In the genomic region with DNA sequence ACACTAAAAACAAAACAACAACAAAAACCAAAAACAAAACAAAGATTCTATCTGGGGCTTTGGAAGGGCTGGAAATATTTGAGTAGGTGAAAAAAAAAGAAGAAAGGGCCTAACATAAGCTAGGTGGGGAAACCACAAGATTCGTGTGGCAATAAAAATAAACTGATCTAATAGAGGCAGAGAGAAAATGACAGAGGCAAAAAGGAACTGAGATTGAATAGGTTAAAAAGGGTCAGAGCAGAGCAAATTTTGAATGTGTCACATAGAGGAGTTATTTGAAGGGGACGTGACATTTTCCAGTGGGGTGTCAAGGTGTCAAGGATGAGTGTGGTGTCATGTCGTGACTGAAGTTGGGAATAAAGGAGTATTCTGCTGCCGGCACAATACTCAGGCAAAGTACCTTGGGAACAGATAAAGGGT, we compare ENCODE assay signal across 15 cellular contexts.
DNase-seq lines count a peak whose midpoint lies in the region; ATAC-seq and TF ChIP-seq lines count a peak whose summit lies in the region.
"Had no signal": no experiment of that assay in that cellular context is flagged by ENCODE, and none has a peak within 500 bp of the region (broad histone marks: within the 10 kb centered on the region; RNA-seq: fewer than 3 reads in every experiment).

No MANE protein-coding gene starts in this region.

- no peak overlapping the region for H3K27ac ChIP-seq in SK-N-SH (ENCODE audit: low read depth in 2 of 2, low read length in 1 of 2)
- H3K27ac ChIP-seq in trophoblast cell (ENCODE audit: low read depth, low read length) = no peak overlapping the region
- no peak overlapping the region for H3K27ac ChIP-seq in dorsolateral prefrontal cortex
- H3K27ac ChIP-seq: HL-60 had no signal

- H3K9ac ChIP-seq in SK-N-SH (no peak overlapping the region), trophoblast cell (ENCODE audit: low read length) (no peak overlapping the region)

- no peak overlapping the region for H2AK5ac ChIP-seq in trophoblast cell (ENCODE audit: low read length)

- WGBS in SK-N-SH (ENCODE audit: low lambda C conversion rate) = 67% methylated on average over 4 of the region's 4 CpGs
- WGBS in trophoblast cell (ENCODE audit: extremely low coverage, insufficient coverage, insufficient read length) = no CpG with 5 or more reads among the region's 4 CpGs

- H3K4me3 ChIP-seq in SK-N-SH (ENCODE audit: low read depth in 2 of 2, low read length in 1 of 2) (no peak overlapping the region), trophoblast cell (ENCODE audit: low read depth, low read length) (no peak overlapping the region), dorsolateral prefrontal cortex (no peak overlapping the region)
- H3K4me3 ChIP-seq: skin epidermis had no signal

- H4K8ac ChIP-seq in trophoblast cell (ENCODE audit: low read depth, low read length) = no peak overlapping the region

- no peak overlapping the region for H3K4me2 ChIP-seq in SK-N-SH
- H3K4me2 ChIP-seq in trophoblast cell (ENCODE audit: low read length) = no peak overlapping the region

- H3K23ac ChIP-seq in trophoblast cell (ENCODE audit: low read length) = no peak overlapping the region

- CTCF ChIA-PET in SK-N-SH (lab: Yijun Ruan, JAX) = interaction anchor here (1.9 kb wide), 1 partner anchor 117 kb away, joined by 6 read pairs; no protein-coding TSS in a partner anchor

- no peaks in the 10 kb centered on the region for H3K79me1 ChIP-seq in trophoblast cell (ENCODE audit: low read length)

- no peaks in the 10 kb centered on the region for H3F3A ChIP-seq in SK-N-SH (replicated peaks; ENCODE audit: insufficient read depth)

- no peak overlapping the region for H2BK120ac ChIP-seq in trophoblast cell (ENCODE audit: insufficient read depth, low read length, poor library complexity)

- no peak overlapping the region for H3K14ac ChIP-seq in trophoblast cell (ENCODE audit: low read length)

- H3K4ac ChIP-seq in trophoblast cell (ENCODE audit: low read depth, low read length) = no peak overlapping the region

- TF ChIP-seq RAD21 in SK-N-SH (IDR thresholded peaks at IDR 0.05; ENCODE audit: low read length) = no peak

- no peak overlapping the region for H4K91ac ChIP-seq in trophoblast cell (ENCODE audit: low read depth, low read length)

- no peaks in the 10 kb centered on the region for H3K79me2 ChIP-seq in SK-N-SH (ENCODE audit: insufficient read depth)
- no peaks in the 10 kb centered on the region for H3K79me2 ChIP-seq in trophoblast cell (ENCODE audit: control insufficient read depth, insufficient read depth, low read length, poor library complexity)

- no peaks in the 10 kb centered on the region for H3K36me3 ChIP-seq in SK-N-SH (replicated peaks in 1 of 2; ENCODE audit: control insufficient read depth in 1 of 2, insufficient read depth in 2 of 2, low read length in 1 of 2)
- no peaks in the 10 kb centered on the region for H3K36me3 ChIP-seq in trophoblast cell (ENCODE audit: control insufficient read depth in 1 of 2, insufficient read depth in 2 of 2, low read length in 2 of 2)

- H3K4me1 ChIP-seq in SK-N-SH (ENCODE audit: control insufficient read depth in 1 of 2, insufficient read depth in 2 of 2, low read depth in 1 of 2, low read length in 1 of 2) = no peaks in the 10 kb centered on the region
- no peaks in the 10 kb centered on the region for H3K4me1 ChIP-seq in trophoblast cell (ENCODE audit: control insufficient read depth in 1 of 2, insufficient read depth in 2 of 2, low read length in 2 of 2)

- H2AFZ ChIP-seq in SK-N-SH (ENCODE audit: low read depth) (no peak overlapping the region), trophoblast cell (ENCODE audit: insufficient read depth, low read length, poor library complexity) (no peak overlapping the region)

- H3K27me3 ChIP-seq in SK-N-SH (ENCODE audit: insufficient read depth) = no peaks in the 10 kb centered on the region
- H3K27me3 ChIP-seq in trophoblast cell (ENCODE audit: insufficient read depth, low read length) = no peaks in the 10 kb centered on the region
- H3K27me3 ChIP-seq in dorsolateral prefrontal cortex = peaks cover 0 to 3% (median 0%) of the 10 kb centered on the region in 45 donors

- peak; percentile 70 for ATAC-seq in GM19372 (IDR thresholded peaks at IDR 0.05; ENCODE audit: low read depth, unreplicated experiment)
- peak; percentile 59 for ATAC-seq in HG02763 (IDR thresholded peaks at IDR 0.05; ENCODE audit: unreplicated experiment)
- peak; percentile 56 for ATAC-seq in HG03520 (IDR thresholded peaks at IDR 0.05; ENCODE audit: unreplicated experiment)
- ATAC-seq: T-cell had no signal

- H3K18ac ChIP-seq in trophoblast cell (ENCODE audit: low read length) = no peak overlapping the region

- peak; percentile 20 for DNase-seq in GM10266 (ENCODE audit: extremely low spot score)
- DNase-seq in occipital lobe (lab: John Stamatoyannopoulos, UW) = no peak
- DNase-seq in SK-N-SH = no peak
- no peak for DNase-seq in trophoblast cell
- DNase-seq in dorsolateral prefrontal cortex = no peak
- DNase-seq: amniotic stem cell, EL, MV-4-11, NCI-H526 treated with DMSO at 0.1 percent for 48 hours, T-cell had no signal

- POLR2A ChIA-PET in SK-N-SH (lab: Yijun Ruan, JAX) = no interaction called here

- no peaks in the 10 kb centered on the region for H3K9me2 ChIP-seq in SK-N-SH

- H3K9me3 ChIP-seq in SK-N-SH (no peaks in the 10 kb centered on the region), trophoblast cell (ENCODE audit: insufficient read depth, low read depth, low read length) (no peaks in the 10 kb centered on the region)

- intact Hi-C loops in dorsolateral prefrontal cortex (cut with DNase I) = no loop called here

- TF ChIP-seq CTCF in GM10266 (IDR thresholded peaks at IDR 0.05; ENCODE audit: control insufficient read depth, insufficient read depth, low read depth, missing control alignments) = no peak
- TF ChIP-seq CTCF in SK-N-SH (IDR thresholded peaks at IDR 0.05) = no peak
- TF ChIP-seq CTCF in dorsolateral prefrontal cortex (IDR thresholded peaks at IDR 0.05 in 54 of 56, conservative IDR thresholded peaks at IDR 0.05 in 2 of 56; ENCODE audit: low read depth in 1 of 56, partially characterized antibody in 56 of 56) = no peak

- TF ChIP-seq EP300 in SK-N-SH (IDR thresholded peaks at IDR 0.05; ENCODE audit: borderline replicate concordance in 1 of 2, low read depth in 1 of 2, low read length in 1 of 2) = no peak

- H4K20me1 ChIP-seq in SK-N-SH (ENCODE audit: insufficient read depth) = no peaks in the 10 kb centered on the region

- no peak overlapping the region for H2BK5ac ChIP-seq in trophoblast cell (ENCODE audit: low read depth, low read length, poor library complexity)

- H4K12ac ChIP-seq in trophoblast cell (ENCODE audit: low read depth, low read length) = no peak overlapping the region

- H2BK12ac ChIP-seq in trophoblast cell (ENCODE audit: low read length) = no peak overlapping the region

TF ChIP-seq in SK-N-SH, 30 proteins besides CTCF, POLR2A, EP300 and RAD21:
- TF ChIP-seq FOSL2 (IDR thresholded peaks at IDR 0.05; ENCODE audit: borderline replicate concordance, low read depth) (no peak), GATA2 (CRISPR knock-in tag; IDR thresholded peaks at IDR 0.05) (no peak), SMC3 (IDR thresholded peaks at IDR 0.05; ENCODE audit: low read depth, low read length) (no peak), TCF12 (IDR thresholded peaks at IDR 0.05) (no peak), GABPA (IDR thresholded peaks at IDR 0.05; ENCODE audit: low read depth) (no peak), MEF2A (IDR thresholded peaks at IDR 0.05; ENCODE audit: borderline replicate concordance, low read depth) (no peak), EZH2phosphoT487 (IDR thresholded peaks at IDR 0.05; ENCODE audit: borderline replicate concordance, low read depth) (no peak), FOXM1 (IDR thresholded peaks at IDR 0.05; ENCODE audit: low read depth) (no peak), RCOR1 (IDR thresholded peaks at IDR 0.05; ENCODE audit: low read length) (no peak)
- TF ChIP-seq, protein P1, sequence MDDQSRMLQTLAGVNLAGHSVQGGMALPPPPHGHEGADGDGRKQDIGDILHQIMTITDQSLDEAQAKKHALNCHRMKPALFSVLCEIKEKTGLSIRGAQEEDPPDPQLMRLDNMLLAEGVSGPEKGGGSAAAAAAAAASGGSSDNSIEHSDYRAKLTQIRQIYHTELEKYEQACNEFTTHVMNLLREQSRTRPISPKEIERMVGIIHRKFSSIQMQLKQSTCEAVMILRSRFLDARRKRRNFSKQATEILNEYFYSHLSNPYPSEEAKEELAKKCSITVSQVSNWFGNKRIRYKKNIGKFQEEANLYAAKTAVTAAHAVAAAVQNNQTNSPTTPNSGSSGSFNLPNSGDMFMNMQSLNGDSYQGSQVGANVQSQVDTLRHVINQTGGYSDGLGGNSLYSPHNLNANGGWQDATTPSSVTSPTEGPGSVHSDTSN (IDR thresholded peaks at IDR 0.05) = no peak
